In the genomic region with DNA sequence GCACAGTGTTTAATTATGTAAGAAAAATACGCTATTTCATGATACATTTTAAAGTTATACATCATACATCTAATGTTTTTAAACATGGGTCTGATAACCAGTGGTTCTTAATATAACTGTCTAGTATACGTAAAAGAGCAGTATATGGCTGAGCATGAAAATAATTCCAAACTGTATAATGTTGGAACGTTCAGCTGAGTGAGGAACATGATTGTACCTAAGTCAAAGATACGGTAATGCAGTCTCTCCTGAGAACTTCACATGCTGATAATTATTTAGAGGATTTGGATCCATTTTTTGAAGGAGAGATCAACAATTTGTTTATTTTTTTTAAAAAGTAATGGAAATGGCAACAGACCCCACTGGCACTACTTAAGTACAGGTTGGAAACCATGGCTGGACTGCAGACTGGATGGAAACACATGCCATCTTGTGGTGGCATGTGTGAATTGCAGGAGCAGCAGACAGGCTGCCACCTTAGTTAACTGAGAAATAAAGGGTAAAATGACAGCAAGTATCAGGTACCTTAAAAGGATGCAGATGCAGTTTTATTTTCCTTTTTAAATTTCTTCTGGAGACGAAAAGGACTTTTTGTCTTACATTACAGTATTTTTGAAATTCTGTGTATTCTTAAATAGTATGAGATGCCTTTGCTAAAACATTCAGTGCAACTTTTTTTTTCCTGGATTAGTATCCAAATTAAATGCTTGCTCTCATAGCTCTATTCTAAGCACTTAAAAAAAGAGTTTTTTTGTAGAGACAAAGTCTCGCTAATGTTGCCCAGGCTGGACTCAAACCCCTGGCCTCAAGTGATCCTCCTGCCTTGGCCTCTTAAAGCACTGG, we compare ENCODE assay signal across 9 cellular contexts.
DNase-seq lines count a peak whose midpoint lies in the region; ATAC-seq, FAIRE-seq and TF ChIP-seq lines count a peak whose summit lies in the region.
"Had no signal": no experiment of that assay in that cellular context is flagged by ENCODE, and none has a peak within 500 bp of the region (broad histone marks: within the 10 kb centered on the region; RNA-seq: fewer than 3 reads in every experiment).

No MANE protein-coding gene starts in this region.

- FAIRE-seq in TTC549 (lab: Jason Lieb, UNC) = peak; percentile 98

- DNase-seq in DMS79 treated with DMSO at 0.1 percent for 48 hours (lab: John Stamatoyannopoulos, UW) = peak; percentile 15
- no peak for DNase-seq in DMS79 (lab: John Stamatoyannopoulos, UW)
- DNase-seq in GM23338 (ENCODE audit: low spot score) = peak; percentile 71
- peak; percentile 54 for DNase-seq in M059J (ENCODE audit: low read depth)
- peak; percentile 15 for DNase-seq in naive B cell
- no peak for DNase-seq in upper lobe of right lung

- peaks cover 8% of the 10 kb centered on the region; the same call in 2 of the 3 replicates for H3K4me1 Mint-ChIP-seq in GM23338
- peaks cover 40% of the 10 kb centered on the region for H3K4me1 Mint-ChIP-seq in dendritic cell treated with granulocyte-macrophage colony-stimulating factor and Interleukin-4, amounts not matched to agents 40 ng/mL and 50 ng/mL, for 4 days (ENCODE audit: low read depth)
- H3K4me1 Mint-ChIP-seq in naive B cell = peaks cover 0 to 5% (median 0%) of the 10 kb centered on the region in 3 donors

- no peak overlapping the region for H3K27ac ChIP-seq in GM23338 (ENCODE audit: low read depth)
- H3K27ac ChIP-seq in upper lobe of right lung = no peak overlapping the region
- H3K27ac ChIP-seq: BLaER1 had no signal

- H3F3A ChIP-seq in GM23338 (replicated peaks; ENCODE audit: low read depth) = no peaks in the 10 kb centered on the region

- H3K9me3 ChIP-seq in upper lobe of right lung = no peaks in the 10 kb centered on the region

- H3K36me3 ChIP-seq in GM23338 (ENCODE audit: insufficient read depth) = 0 out of 2 replicates have a peak, but pooled peaks cover 4% of the 10 kb centered on the region
- H3K36me3 ChIP-seq in upper lobe of right lung = peaks cover 32% of the 10 kb centered on the region

- H3K27me3 ChIP-seq in GM23338 (ENCODE audit: insufficient read depth) (no peaks in the 10 kb centered on the region), upper lobe of right lung (no peaks in the 10 kb centered on the region)
- H3K27me3 ChIP-seq: BLaER1 had no signal

- H3K27me3 Mint-ChIP-seq in GM23338 (ENCODE audit: insufficient read depth, low read depth, poor library complexity) = peaks cover 3% of the 10 kb centered on the region
- no peaks in the 10 kb centered on the region for H3K27me3 Mint-ChIP-seq in dendritic cell treated with granulocyte-macrophage colony-stimulating factor and Interleukin-4, amounts not matched to agents 40 ng/mL and 50 ng/mL, for 4 days
- H3K27me3 Mint-ChIP-seq in naive B cell = no peaks in the 10 kb centered on the region

- ATAC-seq in GM23338 (peak; percentile 85), naive B cell (ENCODE audit: low read depth in 2 of 2) (peak in 1 of 2 donors; percentile 46), upper lobe of right lung (peak; percentile 87)

- H3K36me3 Mint-ChIP-seq in GM23338 (ENCODE audit: low read depth) (peaks cover 26% of the 10 kb centered on the region), naive B cell (peaks cover 34 to 44% of the 10 kb centered on the region in 2 donors)
- H3K36me3 Mint-ChIP-seq in dendritic cell treated with granulocyte-macrophage colony-stimulating factor and Interleukin-4, amounts not matched to agents 40 ng/mL and 50 ng/mL, for 4 days (ENCODE audit: low read depth) = peaks cover 66% of the 10 kb centered on the region

- TF ChIP-seq CTCF in GM23338 (conservative IDR thresholded peaks at IDR 0.05; ENCODE audit: low read depth in 2 of 2) (peak; percentile 95 to 99), upper lobe of right lung (IDR thresholded peaks at IDR 0.05) (peak; percentile 94)

- H3K4me3 ChIP-seq in GM23338 (no peak overlapping the region), upper lobe of right lung (no peak overlapping the region)
- H3K4me3 ChIP-seq: BLaER1 had no signal

- H3K9me3 Mint-ChIP-seq in GM23338 = no peaks in the 10 kb centered on the region
- no peaks in the 10 kb centered on the region for H3K9me3 Mint-ChIP-seq in dendritic cell treated with granulocyte-macrophage colony-stimulating factor and Interleukin-4, amounts not matched to agents 40 ng/mL and 50 ng/mL, for 4 days
- no peaks in the 10 kb centered on the region for H3K9me3 Mint-ChIP-seq in naive B cell

- H3K4me1 ChIP-seq in GM23338 (ENCODE audit: insufficient read depth) (no peaks in the 10 kb centered on the region), upper lobe of right lung (no peaks in the 10 kb centered on the region)
- H3K4me1 ChIP-seq: BLaER1 had no signal

- no peak overlapping the region for H3K4me2 ChIP-seq in GM23338
- H3K4me2 ChIP-seq: BLaER1 had no signal

- no peaks in the 10 kb centered on the region for H3K9me2 ChIP-seq in GM23338 (ENCODE audit: insufficient read depth)

- no peaks in the 10 kb centered on the region for H4K20me1 ChIP-seq in GM23338 (replicated peaks; ENCODE audit: insufficient read depth)
- H4K20me1 ChIP-seq: BLaER1 had no signal

- intact Hi-C loops in dendritic cell treated with granulocyte-macrophage colony-stimulating factor and Interleukin-4, amounts not matched to agents 40 ng/mL and 50 ng/mL, for 4 days (cut with micrococcal nuclease) = loop anchor here (1.0 to 5.0 kb wide), 3 partner anchors 73 to 262 kb away; no protein-coding TSS in a partner anchor
- intact Hi-C loops in upper lobe of right lung (cut with DNase I) = no loop called here

- no peak overlapping the region for H2AFZ ChIP-seq in GM23338

- H3K4me3 Mint-ChIP-seq in GM23338 (no peak overlapping the region), naive B cell (no peak overlapping the region)
- H3K4me3 Mint-ChIP-seq in dendritic cell treated with granulocyte-macrophage colony-stimulating factor and Interleukin-4, amounts not matched to agents 40 ng/mL and 50 ng/mL, for 4 days = no peak overlapping the region

- no peaks in the 10 kb centered on the region for H3K79me2 ChIP-seq in GM23338 (replicated peaks; ENCODE audit: insufficient read depth)

- H3K27ac Mint-ChIP-seq in GM23338 (no peak overlapping the region), naive B cell (no peak overlapping the region)
- peak overlapping the region; percentile 92 for H3K27ac Mint-ChIP-seq in dendritic cell treated with granulocyte-macrophage colony-stimulating factor and Interleukin-4, amounts not matched to agents 40 ng/mL and 50 ng/mL, for 4 days

TF ChIP-seq in GM23338, 12 proteins besides CTCF, POLR2A, EP300 and RAD21:
- TF ChIP-seq POLR2AphosphoS5 (IDR thresholded peaks at IDR 0.05; ENCODE audit: low read depth) (no peak), STAT1 (IDR thresholded peaks at IDR 0.05; ENCODE audit: unreplicated experiment) (no peak)
- TF ChIP-seq, protein P1, sequence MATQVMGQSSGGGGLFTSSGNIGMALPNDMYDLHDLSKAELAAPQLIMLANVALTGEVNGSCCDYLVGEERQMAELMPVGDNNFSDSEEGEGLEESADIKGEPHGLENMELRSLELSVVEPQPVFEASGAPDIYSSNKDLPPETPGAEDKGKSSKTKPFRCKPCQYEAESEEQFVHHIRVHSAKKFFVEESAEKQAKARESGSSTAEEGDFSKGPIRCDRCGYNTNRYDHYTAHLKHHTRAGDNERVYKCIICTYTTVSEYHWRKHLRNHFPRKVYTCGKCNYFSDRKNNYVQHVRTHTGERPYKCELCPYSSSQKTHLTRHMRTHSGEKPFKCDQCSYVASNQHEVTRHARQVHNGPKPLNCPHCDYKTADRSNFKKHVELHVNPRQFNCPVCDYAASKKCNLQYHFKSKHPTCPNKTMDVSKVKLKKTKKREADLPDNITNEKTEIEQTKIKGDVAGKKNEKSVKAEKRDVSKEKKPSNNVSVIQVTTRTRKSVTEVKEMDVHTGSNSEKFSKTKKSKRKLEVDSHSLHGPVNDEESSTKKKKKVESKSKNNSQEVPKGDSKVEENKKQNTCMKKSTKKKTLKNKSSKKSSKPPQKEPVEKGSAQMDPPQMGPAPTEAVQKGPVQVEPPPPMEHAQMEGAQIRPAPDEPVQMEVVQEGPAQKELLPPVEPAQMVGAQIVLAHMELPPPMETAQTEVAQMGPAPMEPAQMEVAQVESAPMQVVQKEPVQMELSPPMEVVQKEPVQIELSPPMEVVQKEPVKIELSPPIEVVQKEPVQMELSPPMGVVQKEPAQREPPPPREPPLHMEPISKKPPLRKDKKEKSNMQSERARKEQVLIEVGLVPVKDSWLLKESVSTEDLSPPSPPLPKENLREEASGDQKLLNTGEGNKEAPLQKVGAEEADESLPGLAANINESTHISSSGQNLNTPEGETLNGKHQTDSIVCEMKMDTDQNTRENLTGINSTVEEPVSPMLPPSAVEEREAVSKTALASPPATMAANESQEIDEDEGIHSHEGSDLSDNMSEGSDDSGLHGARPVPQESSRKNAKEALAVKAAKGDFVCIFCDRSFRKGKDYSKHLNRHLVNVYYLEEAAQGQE (IDR thresholded peaks at IDR 0.05; ENCODE audit: unreplicated experiment) = no peak

Comparison
In these comparisons a context has a peak if more than half of its experiments do, and no peak if none do; other contexts are left out.
1. DNase-seq: peak in DMS79 treated with DMSO at 0.1 percent for 48 hours (single experiment), GM23338 (single experiment), M059J (single experiment) and naive B cell (single experiment); none in DMS79 (single experiment) and upper lobe of right lung (single experiment).